In genomic region chr2:240898731-240899467, GRCh38 we compare ENCODE assay signal across 22 cellular contexts. TPM values are rescaled to one million over a fixed set of nuclear protein-coding genes. Genes with fewer than 3 reads are reported as not detected.
DNase-seq lines count a peak whose midpoint lies in the region; ATAC-seq, FAIRE-seq and TF ChIP-seq lines count a peak whose summit lies in the region.
"Had no signal": no experiment of that assay in that cellular context is flagged by ENCODE, and none has a peak within 500 bp of the region (broad histone marks: within the 10 kb centered on the region; RNA-seq: fewer than 3 reads in every experiment).

No MANE protein-coding gene starts in this region.

- TF ChIP-seq EP300 in H1 (IDR thresholded peaks at IDR 0.05; ENCODE audit: borderline replicate concordance in 1 of 2, low read depth in 2 of 2, low read length in 2 of 2): no peak

- H3K4me1 ChIP-seq in HEK293 (ENCODE audit: control insufficient read depth, insufficient read depth, low read length): no peaks in the 10 kb centered on the region
- no peaks in the 10 kb centered on the region for H3K4me1 ChIP-seq in H1 (replicated peaks in 1 of 4; ENCODE audit: control insufficient read depth in 3 of 4, insufficient read depth in 4 of 4, low read length in 3 of 4)
- peaks cover 24% of the 10 kb centered on the region for H3K4me1 ChIP-seq in lower lobe of right lung
- H3K4me1 ChIP-seq: HAP-1 had no signal

- H3K23me2 ChIP-seq in H1 (ENCODE audit: low read depth, low read length): no peaks in the 10 kb centered on the region

- H3K4me3 ChIP-seq in HEK293 (ENCODE audit: low read depth, low read length): no peak overlapping the region
- H3K4me3 ChIP-seq in H1 (ENCODE audit: extremely low read depth in 1 of 4, insufficient read depth in 2 of 4, low read depth in 3 of 4, low read length in 4 of 4): no peak overlapping the region
- no peak overlapping the region for H3K4me3 ChIP-seq in lower lobe of right lung
- H3K4me3 ChIP-seq in skin epidermis: no peak overlapping the region
- no peak overlapping the region for H3K4me3 ChIP-seq in foreskin fibroblast (ENCODE audit: low read depth in 1 of 2, low read length in 2 of 2)
- H3K4me3 ChIP-seq: HAP-1 had no signal

- H3K79me2 ChIP-seq in H1 (ENCODE audit: control insufficient read depth in 1 of 2, insufficient read depth in 2 of 2, low read length in 2 of 2): no peaks in the 10 kb centered on the region

- H3K27me3 ChIP-seq in H1 (replicated peaks in 1 of 4; ENCODE audit: control insufficient read depth in 3 of 4, extremely low read depth in 1 of 4, insufficient read depth in 3 of 4, low read length in 3 of 4): no peaks in the 10 kb centered on the region
- no peaks in the 10 kb centered on the region for H3K27me3 ChIP-seq in lower lobe of right lung (ENCODE audit: low read depth)

- no peak overlapping the region for H3K18ac ChIP-seq in H1 (ENCODE audit: extremely low read depth, low read length)

- no peaks in the 10 kb centered on the region for H3K9me3 ChIP-seq in HEK293 (ENCODE audit: control insufficient read depth, insufficient read depth, low read depth, low read length)
- peaks cover 0 to 3% of the 10 kb centered on the region in 2 experiments; a peak in 1 of 4 replicates for H3K9me3 ChIP-seq in H1 (ENCODE audit: insufficient read depth in 2 of 2, low read depth in 1 of 2, low read length in 1 of 2)
- no peaks in the 10 kb centered on the region for H3K9me3 ChIP-seq in lower lobe of right lung
- H3K9me3 ChIP-seq: HAP-1 had no signal

- no peak overlapping the region for H2BK120ac ChIP-seq in H1 (replicated peaks; ENCODE audit: low read depth, low read length)

- TF ChIP-seq CTCF in HEK293 (tag by site-specific recombination; IDR thresholded peaks at IDR 0.05) (no peak), H1 (IDR thresholded peaks at IDR 0.05; ENCODE audit: control extremely low read depth in 1 of 3, insufficient read depth in 1 of 3, low read depth in 1 of 3, low read length in 3 of 3) (no peak), lower lobe of right lung (IDR thresholded peaks at IDR 0.05) (no peak), foreskin fibroblast (IDR thresholded peaks at IDR 0.05; ENCODE audit: low read depth, low read length) (no peak)

- intact Hi-C loops in lower lobe of right lung (cut with DNase I): no loop called here

- no peak overlapping the region for H4K5ac ChIP-seq in H1 (ENCODE audit: insufficient read length, low read depth, low read length)

- FAIRE-seq in H1 (lab: Jason Lieb, UNC): no peak
- FAIRE-seq: GM18507 had no signal

- no peak overlapping the region for H2BK5ac ChIP-seq in H1 (ENCODE audit: low read depth, low read length)

- TF ChIP-seq POLR2A in H1 (IDR thresholded peaks at IDR 0.05; ENCODE audit: control extremely low read depth in 1 of 2, low read depth in 2 of 2, low read length in 2 of 2): no peak

- H3K27ac ChIP-seq in HEK293 (ENCODE audit: extremely low read depth, low read depth, low read length) (no peak overlapping the region), H1 (ENCODE audit: low read depth, low read length) (no peak overlapping the region), lower lobe of right lung (peak overlapping the region; percentile 78), skin epidermis (peak overlapping the region in 19 of 21 experiments; percentile 6 to 81 (median 70))

- TF ChIP-seq RAD21 in H1 (IDR thresholded peaks at IDR 0.05 in 1 of 2, conservative IDR thresholded peaks at IDR 0.05 in 1 of 2; ENCODE audit: low read depth in 2 of 2, low read length in 2 of 2): no peak

- H3K79me1 ChIP-seq in H1 (ENCODE audit: low read depth, low read length): no peaks in the 10 kb centered on the region

- no peak overlapping the region for H2BK20ac ChIP-seq in H1 (ENCODE audit: low read length)

- peak overlapping the region; percentile 38; the same call in 1 of the 2 replicates for H4K8ac ChIP-seq in H1 (ENCODE audit: extremely low read depth, insufficient read depth, low read length)

- H3K9ac ChIP-seq in H1 (replicated peaks in 1 of 4; ENCODE audit: extremely low read depth in 1 of 4, low read depth in 3 of 4, low read length in 3 of 4): no peak overlapping the region

- no peak overlapping the region for H2BK15ac ChIP-seq in H1 (ENCODE audit: low read length)

- H3K14ac ChIP-seq in H1 (ENCODE audit: insufficient read length): no peak overlapping the region

- no peak overlapping the region for H4K91ac ChIP-seq in H1 (replicated peaks; ENCODE audit: insufficient read length, low read length)

- H3K23ac ChIP-seq in H1 (ENCODE audit: insufficient read length): no peak overlapping the region

- no peak overlapping the region for H2BK12ac ChIP-seq in H1 (ENCODE audit: low read depth, low read length)

- no peak overlapping the region for H2AK5ac ChIP-seq in H1 (ENCODE audit: low read depth, low read length)

- DNase-seq in H1 (ENCODE audit: low read depth in 1 of 2, low spot score in 2 of 2) (no peak), lower lobe of right lung (peak; percentile 28), NCI-H446 treated with DMSO at 0.1 percent for 48 hours (lab: John Stamatoyannopoulos, UW) (no peak), foreskin fibroblast (no peak)
- DNase-seq: activated CD4-positive, CD25-positive, alpha-beta regulatory T cell; CD8-positive, alpha-beta memory T cell; naive thymus-derived CD4-positive, alpha-beta T cell; NCI-H1436; NCI-H226; SHP77; stimulated activated CD4-positive, alpha-beta T cell treated with anti-CD3 and anti-CD28 coated beads, Interleukin-15, amount 100 ng/mL, for 24 hours; stimulated activated naive CD8-positive, alpha-beta T cell treated with anti-CD3 and anti-CD28 coated beads, Interleukin-15, amount 100 ng/mL, for 72 hours; T-helper 2 cell had no signal

- no peak for ATAC-seq in lower lobe of right lung
- no peak for ATAC-seq in GM18861 (IDR thresholded peaks at IDR 0.05; ENCODE audit: unreplicated experiment)
- no peak for ATAC-seq in GM18870 (IDR thresholded peaks at IDR 0.05; ENCODE audit: unreplicated experiment)
- ATAC-seq: naive thymus-derived CD4-positive, alpha-beta T cell; stimulated activated naive CD8-positive, alpha-beta T cell treated with anti-CD3 and anti-CD28 coated beads, Interleukin-15, amount 100 ng/mL, for 72 hours had no signal

- no peak overlapping the region for H3K4me2 ChIP-seq in H1 (ENCODE audit: insufficient read depth in 1 of 2, low read depth in 2 of 2, low read length in 2 of 2)

- H3K4ac ChIP-seq in H1 (replicated peaks; ENCODE audit: insufficient read length, low read depth, low read length): no peak overlapping the region

- H4K20me1 ChIP-seq in H1 (replicated peaks in 1 of 2; ENCODE audit: control insufficient read depth in 1 of 2, insufficient read depth in 2 of 2, low read length in 2 of 2): peaks cover 0 to 2% of the 10 kb centered on the region in 2 experiments

- no peak overlapping the region for H2AFZ ChIP-seq in H1 (ENCODE audit: low read length)

- H3K56ac ChIP-seq in H1 (replicated peaks; ENCODE audit: insufficient read length, low read depth, low read length): no peak overlapping the region

- 83% methylated on average over 17 of the region's 23 CpGs; no CpG with 5 or more reads in 1 of the 2 experiments for WGBS in H1 (ENCODE audit: extremely low coverage in 1 of 2, insufficient coverage in 1 of 2, insufficient read length in 1 of 2, insufficient replicate concordance in 2 of 2, low coverage in 1 of 2, low lambda C conversion rate in 2 of 2, missing lambda C conversion rate in 1 of 2), 2 experiments

- CTCF ChIA-PET in HEK293 (lab: Yijun Ruan, JAX): interaction anchor here (0.8 kb wide), 1 partner anchor 13 kb away, joined by 3 read pairs; no protein-coding TSS in a partner anchor
- CTCF ChIA-PET in H1 (lab: Charles Lee; ENCODE audit: partially characterized antibody): interaction anchor here (1.0 to 4.1 kb wide), 8 partner anchors 11 to 118 kb away, joined by 3 to 20 read pairs (median 4); no protein-coding TSS in a partner anchor

- POLR2A ChIA-PET in HEK293 (lab: Yijun Ruan, JAX) (no interaction called here), H1 (lab: Charles Lee; ENCODE audit: partially characterized antibody) (interaction anchor here (1.2 kb wide), 1 partner anchor 9 kb away, joined by 3 read pairs; no protein-coding TSS in a partner anchor)

- no peaks in the 10 kb centered on the region for H3K36me3 ChIP-seq in HEK293 (ENCODE audit: control insufficient read depth in 2 of 2, insufficient read depth in 1 of 2, low read length in 2 of 2)
- H3K36me3 ChIP-seq in H1 (ENCODE audit: control insufficient read depth in 2 of 4, insufficient read depth in 4 of 4, low read length in 3 of 4): no peaks in the 10 kb centered on the region
- H3K36me3 ChIP-seq in lower lobe of right lung: no peaks in the 10 kb centered on the region
- H3K36me3 ChIP-seq: HAP-1 had no signal

RNA-seq across cellular contexts. Expression of gene MAB21L4, which starts 2.9 kb away (rescaled TPM):
- total RNA-seq in H1 (2021; fragmentation: NEBNext Ultra II Directional; extraction: Animal tissue kit (Norgen Biotek cat#: 25700)): not detected in 2 replicates
- polyA plus RNA-seq in H1 (2011; rRNA removed): 0.08 and 0.11 TPM in 2 replicates
- 0.19 TPM for polyA plus RNA-seq in H1 (2011; cell fraction: cytosol; rRNA removed)
- 0.10 TPM for polyA plus RNA-seq in H1 (2011; cell fraction: nucleus; rRNA removed)
- 0.17 to 0.31 TPM in 2 of 4 replicates, not detected in the others for polyA plus RNA-seq in H1 (2012, experiment 1 of 2)
- 0.08 TPM for polyA plus RNA-seq in H1 (2012, experiment 2 of 2)
- polyA plus RNA-seq in H1 (2013, experiment 1 of 2): 0.14 TPM
- polyA plus RNA-seq in H1 (2013, experiment 2 of 2): 0.20 TPM
- 0.13 TPM in 1 of 2 replicates, not detected in the other for polyA minus RNA-seq in H1 (2011; rRNA and poly(A)+ RNA removed)
- not detected for polyA minus RNA-seq in H1 (2011; cell fraction: cytosol; rRNA and poly(A)+ RNA removed)
- polyA minus RNA-seq in H1 (2011; cell fraction: nucleus; rRNA and poly(A)+ RNA removed): not detected
- total RNA-seq in lower lobe of right lung: 17.0 TPM
- total RNA-seq: activated T-helper 1 cell treated with anti-CD3 and anti-CD28 coated beads, Interleukin-12 subunit alpha, Interleukin-12 subunit beta, Interleukin-2, Interleukin-4 antibody, amounts not matched to agents 30 ng/mL and 10 ng/mL and 1 ng/mL, durations not matched to agents 14 hours and 24 hours and 36 hours; CD8-positive, alpha-beta memory T cell; fibroblast of lung; naive thymus-derived CD4-positive, alpha-beta T cell had no signal
- polyA plus RNA-seq: CD8-positive, alpha-beta memory T cell; fibroblast of lung; naive thymus-derived CD4-positive, alpha-beta T cell had no signal

RNA-seq across cellular contexts. Expression of gene CROCC2, which starts 7.2 kb away (rescaled TPM):
- not detected in 2 replicates for total RNA-seq in H1 (2021; fragmentation: NEBNext Ultra II Directional; extraction: Animal tissue kit (Norgen Biotek cat#: 25700))
- not detected in 2 replicates for polyA plus RNA-seq in H1 (2011; rRNA removed)
- polyA plus RNA-seq in H1 (2011; cell fraction: cytosol; rRNA removed): not detected
- not detected for polyA plus RNA-seq in H1 (2011; cell fraction: nucleus; rRNA removed)
- polyA plus RNA-seq in H1 (2012, experiment 1 of 2): not detected in 4 replicates
- polyA plus RNA-seq in H1 (2012, experiment 2 of 2): not detected
- not detected for polyA plus RNA-seq in H1 (2013, experiment 1 of 2)
- not detected for polyA plus RNA-seq in H1 (2013, experiment 2 of 2)
- polyA minus RNA-seq in H1 (2011; rRNA and poly(A)+ RNA removed): not detected in 2 replicates
- not detected for polyA minus RNA-seq in H1 (2011; cell fraction: cytosol; rRNA and poly(A)+ RNA removed)
- polyA minus RNA-seq in H1 (2011; cell fraction: nucleus; rRNA and poly(A)+ RNA removed): not detected
- 3.4 TPM for total RNA-seq in lower lobe of right lung
- total RNA-seq: activated T-helper 1 cell treated with anti-CD3 and anti-CD28 coated beads, Interleukin-12 subunit alpha, Interleukin-12 subunit beta, Interleukin-2, Interleukin-4 antibody, amounts not matched to agents 30 ng/mL and 10 ng/mL and 1 ng/mL, durations not matched to agents 14 hours and 24 hours and 36 hours; CD8-positive, alpha-beta memory T cell; HT-29 had no signal
- polyA plus RNA-seq: CD8-positive, alpha-beta memory T cell; naive thymus-derived CD4-positive, alpha-beta T cell had no signal

RNA-seq across cellular contexts. Expression of gene AGXT, which starts 30.3 kb away (rescaled TPM):
- total RNA-seq in H1 (2021; fragmentation: NEBNext Ultra II Directional; extraction: Animal tissue kit (Norgen Biotek cat#: 25700)): not detected in 2 replicates
- polyA plus RNA-seq in H1 (2011; rRNA removed): 0.03 TPM in 1 of 2 replicates, not detected in the other
- polyA plus RNA-seq in H1 (2011; cell fraction: cytosol; rRNA removed): 0.05 TPM
- polyA plus RNA-seq in H1 (2011; cell fraction: nucleus; rRNA removed): not detected
- not detected in 4 replicates for polyA plus RNA-seq in H1 (2012, experiment 1 of 2)
- polyA plus RNA-seq in H1 (2012, experiment 2 of 2): not detected
- not detected for polyA plus RNA-seq in H1 (2013, experiment 1 of 2)
- not detected for polyA plus RNA-seq in H1 (2013, experiment 2 of 2)
- not detected in 2 replicates for polyA minus RNA-seq in H1 (2011; rRNA and poly(A)+ RNA removed)
- not detected for polyA minus RNA-seq in H1 (2011; cell fraction: cytosol; rRNA and poly(A)+ RNA removed)
- polyA minus RNA-seq in H1 (2011; cell fraction: nucleus; rRNA and poly(A)+ RNA removed): not detected
- not detected for total RNA-seq in lower lobe of right lung
- total RNA-seq: activated T-helper 1 cell treated with anti-CD3 and anti-CD28 coated beads, Interleukin-12 subunit alpha, Interleukin-12 subunit beta, Interleukin-2, Interleukin-4 antibody, amounts not matched to agents 30 ng/mL and 10 ng/mL and 1 ng/mL, durations not matched to agents 14 hours and 24 hours and 36 hours; CD8-positive, alpha-beta memory T cell; fibroblast of lung; naive thymus-derived CD4-positive, alpha-beta T cell had no signal
- polyA plus RNA-seq: CD8-positive, alpha-beta memory T cell; fibroblast of lung; naive thymus-derived CD4-positive, alpha-beta T cell had no signal

Comparison
In these comparisons a context has a peak if more than half of its experiments do, and no peak if none do; other contexts are left out.
1. H3K27ac ChIP-seq: peak in lower lobe of right lung (single experiment) and skin epidermis (19 of 21); none in HEK293 (single experiment) and H1 (single experiment).
2. RNA of gene MAB21L4, which starts 2.9 kb away (total RNA-seq): 17.0 TPM in lower lobe of right lung (single experiment); not detected in H1; every median in the first group is over 10 times any median in the second.